In genomic region chr7:151876899-151877777, GRCh38 we compare ENCODE assay signal across 8 cellular contexts. TPM values are rescaled to one million over a fixed set of nuclear protein-coding genes. Genes with fewer than 3 reads are reported as not detected.
DNase-seq lines count a peak whose midpoint lies in the region; ATAC-seq and TF ChIP-seq lines count a peak whose summit lies in the region.

PRKAG2 (minus strand) TSS chr7:151877115; CDS start chr7:151876620, 495 bp downstream.

- H3K36me3 Mint-ChIP-seq in Caco-2 (ENCODE audit: insufficient read depth, unreplicated experiment), result no peaks in the 10 kb centered on the region

- H3K4me3 Mint-ChIP-seq in Caco-2 (ENCODE audit: unreplicated experiment), result peak within 1 kb of the TSS; percentile 94

- peak within 1 kb of the TSS; percentile 95 to 99 (median 98) for H3K27ac ChIP-seq in body of pancreas
- H3K27ac ChIP-seq in iPS-20b (ENCODE audit: low read length), result no peak within 1 kb of the TSS
- peak within 1 kb of the TSS; percentile 56 to 94 (median 82) for H3K27ac ChIP-seq in skin epidermis

- H3K4me1 Mint-ChIP-seq in Caco-2 (ENCODE audit: low read depth, unreplicated experiment), result no peaks in the 10 kb centered on the region

- DNase-seq in Caco-2, result peak; percentile 62 to 63
- peak; percentile 56 for DNase-seq in T-helper 9 cell
- peak; percentile 71 to 82 (median 76) for DNase-seq in body of pancreas
- no peak for DNase-seq in SHP77 (lab: John Stamatoyannopoulos, UW)

- H3K9me3 Mint-ChIP-seq in Caco-2 (ENCODE audit: unreplicated experiment), result no peaks in the 10 kb centered on the region

- no peaks in the 10 kb centered on the region for H3K27me3 Mint-ChIP-seq in Caco-2 (ENCODE audit: insufficient read depth, unreplicated experiment)

- ATAC-seq in GM21515 (IDR thresholded peaks at IDR 0.05; ENCODE audit: unreplicated experiment) (peak; percentile 59), body of pancreas (peak; percentile 55)

- peak; percentile 47 to 53 (median 52) for TF ChIP-seq POLR2A in body of pancreas (IDR thresholded peaks at IDR 0.05)

- H3K9me3 ChIP-seq in Caco-2 (no peaks in the 10 kb centered on the region), body of pancreas (no peaks in the 10 kb centered on the region), iPS-20b (ENCODE audit: insufficient read depth, low read depth, low read length) (no peaks in the 10 kb centered on the region)

- H3K4me1 ChIP-seq in Caco-2, result 0 out of 2 replicates have a peak, but pooled peaks cover 7% of the 10 kb centered on the region
- peaks cover 20% of the 10 kb centered on the region for H3K4me1 ChIP-seq in body of pancreas
- no peaks in the 10 kb centered on the region; the same call in 1 of the 2 replicates for H3K4me1 ChIP-seq in iPS-20b (ENCODE audit: insufficient read depth, low read length)

- CTCF ChIA-PET in Caco-2 (lab: Charles Lee), result interaction anchor here (1.0 to 2.9 kb wide), 3 partner anchors 14 to 65 kb away, joined by 3 to 14 read pairs (median 5); no protein-coding TSS in a partner anchor

- intact Hi-C loops in Caco-2 (cut with micrococcal nuclease; ENCODE audit: unreplicated experiment) (loop anchor here (1.0 to 10.0 kb wide), 2 partner anchors 56 to 268 kb away; no protein-coding TSS in a partner anchor), body of pancreas (cut with DNase I) (no loop called here)

- POLR2A ChIA-PET in Caco-2 (lab: Charles Lee), result no interaction called here

- H3K36me3 ChIP-seq in Caco-2 (ENCODE audit: control insufficient read depth, insufficient read depth, low read length) (no peaks in the 10 kb centered on the region), body of pancreas (replicated peaks in 1 of 2; ENCODE audit: insufficient read depth in 1 of 2, low read depth in 2 of 2) (no peaks in the 10 kb centered on the region), iPS-20b (ENCODE audit: insufficient read depth, low read depth, low read length) (no peaks in the 10 kb centered on the region)

- peak within 1 kb of the TSS; percentile 83 for H3K4me3 ChIP-seq in Caco-2 (ENCODE audit: low read depth, low read length)
- peak within 1 kb of the TSS; percentile 61 to 86 for H3K4me3 ChIP-seq in body of pancreas
- peak within 1 kb of the TSS; percentile 90 for H3K4me3 ChIP-seq in iPS-20b (ENCODE audit: low read length)
- H3K4me3 ChIP-seq in skin epidermis, result peak within 1 kb of the TSS; percentile 54 to 87 (median 72)

- 0 to 1% methylated on average over 25 to 94 of the region's 95 CpGs for WGBS in body of pancreas, 2 donors

- H3K27me3 ChIP-seq in Caco-2 (replicated peaks; ENCODE audit: control insufficient read depth, insufficient read depth, low read length) (peaks cover 1% of the 10 kb centered on the region; the same call in 1 of the 2 replicates), body of pancreas (no peaks in the 10 kb centered on the region), iPS-20b (ENCODE audit: insufficient read depth, low read length) (peaks cover 54% of the 10 kb centered on the region)

- H3K9ac ChIP-seq in iPS-20b (ENCODE audit: low read depth, low read length), result peak within 1 kb of the TSS; percentile 45; the same call in 1 of the 2 replicates

- BruUV-seq in Caco-2 (replicated peaks; lab: Mats Ljungman, UMichigan), result no TSS peak

- no peak for TF ChIP-seq CTCF in Caco-2 (IDR thresholded peaks at IDR 0.05; ENCODE audit: insufficient read depth in 1 of 2, low read depth in 1 of 2, low read length in 1 of 2, severe bottlenecking in 1 of 2, unreplicated experiment in 1 of 2)
- TF ChIP-seq CTCF in LNCAP (IDR thresholded peaks at IDR 0.05), result peak; percentile 40; the same call in 1 of the 2 replicates
- peak in 2 of 7 experiments; percentile 13 to 40 for TF ChIP-seq CTCF in body of pancreas (IDR thresholded peaks at IDR 0.05)

- H3K27ac Mint-ChIP-seq in Caco-2 (ENCODE audit: unreplicated experiment), result no peak within 1 kb of the TSS

RNA-seq across cellular contexts. Expression of gene PRKAG2, which starts in this region (rescaled TPM):
- total RNA-seq in Caco-2 (2022) (14.7 and 15.9 TPM in 2 replicates), body of pancreas (10 to 100 TPM in 1 of 2 donors, 1 to 10 TPM in 1; 9.9 to 24.4 TPM)

Comparison
In these comparisons a context has a peak if more than half of its experiments do, and no peak if none do; other contexts are left out.
1. DNase-seq: peak in Caco-2 (2 of 2), T-helper 9 cell (single experiment) and body of pancreas (4 of 4); none in SHP77 (0 of 2).
2. Peak in every context shown above with its lines, with median percentiles within 50 percentile points of each other: H3K4me3 ChIP-seq.